21 cellular contexts compared by ENCODE assay signal in the genomic region with DNA sequence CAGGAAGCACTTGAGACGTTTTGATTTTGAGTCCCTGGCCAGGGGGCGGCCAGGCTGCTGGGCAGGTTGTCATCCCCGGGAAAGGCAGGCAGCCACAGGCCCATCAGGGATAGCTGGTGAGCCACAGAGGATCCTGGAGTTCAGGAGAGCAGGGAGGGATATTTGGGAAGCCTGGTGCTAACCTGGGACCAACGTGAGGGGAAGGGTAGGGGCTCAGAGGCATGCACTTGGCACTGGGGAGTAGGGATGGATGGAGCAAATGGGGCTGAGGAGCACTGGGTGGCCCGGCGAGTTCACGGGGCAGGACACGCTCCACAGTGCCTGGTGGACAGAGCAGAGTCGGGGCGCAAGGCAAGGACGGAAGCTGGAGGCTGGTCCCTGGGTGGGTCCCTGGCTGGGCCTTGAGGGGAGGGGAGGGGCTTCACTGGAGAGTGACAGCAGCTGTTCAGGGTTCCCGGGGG. TPM values are rescaled to one million over a fixed set of nuclear protein-coding genes. Genes with fewer than 3 reads are reported as not detected.
DNase-seq lines count a peak whose midpoint lies in the region; ATAC-seq and TF ChIP-seq lines count a peak whose summit lies in the region.
"Had no signal": no experiment of that assay in that cellular context is flagged by ENCODE, and none has a peak within 500 bp of the region (broad histone marks: within the 10 kb centered on the region; RNA-seq: fewer than 3 reads in every experiment).

No MANE protein-coding gene starts in this region.

- no peak for DNase-seq in activated naive CD4-positive, alpha-beta T cell treated with anti-CD3 and anti-CD28 coated beads, Interleukin-2, amount 50 U/mL, for 16 hours
- DNase-seq in Panc1 (ENCODE audit: low read depth, low spot score) = no peak
- peak; percentile 50 for DNase-seq in islet precursor cell
- DNase-seq in suprapubic skin (ENCODE audit: low spot score in 2 of 2) = peak; percentile 50 to 54
- no peak for DNase-seq in NCI-H82 (lab: John Stamatoyannopoulos, UW)
- no peak for DNase-seq in AG20443 (ENCODE audit: low spot score)
- DNase-seq: BE2C; DMS53; GDM1; GOT3; NCI-H1105; NCI-H146; NCI-H2029; NCI-H2227 treated with DMSO at 0.1 percent for 48 hours; NCI-H510A treated with DMSO at 0.1 percent for 48 hours; NCI-H748 treated with DMSO at 0.1 percent for 48 hours; NK-92 treated with Interleukin-12 subunit alpha and Interleukin-12 subunit beta, amount 100 ng/mL, for 24 hours had no signal

- intact Hi-C loops in Panc1 (cut with micrococcal nuclease; ENCODE audit: unreplicated experiment) = no loop called here

- H3K36me3 ChIP-seq in Panc1 (ENCODE audit: control insufficient read depth, insufficient read depth, low read length) (no peaks in the 10 kb centered on the region), suprapubic skin (peaks cover 25% of the 10 kb centered on the region)
- H3K36me3 ChIP-seq: BE2C, SJSA1 had no signal

- peak overlapping the region; percentile 35 for H3K27ac Mint-ChIP-seq in activated naive CD4-positive, alpha-beta T cell treated with anti-CD3 and anti-CD28 coated beads, Interleukin-2, amount 50 U/mL, for 24 hours
- H3K27ac Mint-ChIP-seq: IgD-negative memory B cell had no signal

- CTCF ChIA-PET in Panc1 (lab: Charles Lee) = no interaction called here

- H3K4me1 ChIP-seq in Panc1 (ENCODE audit: control insufficient read depth, insufficient read depth, low read length) (no peaks in the 10 kb centered on the region), suprapubic skin (no peaks in the 10 kb centered on the region)
- H3K4me1 ChIP-seq: A549, BE2C, SJSA1 had no signal

- no peaks in the 10 kb centered on the region for H3K27me3 ChIP-seq in Panc1 (ENCODE audit: control insufficient read depth, insufficient read depth, low read length)
- no peaks in the 10 kb centered on the region for H3K27me3 ChIP-seq in suprapubic skin
- H3K27me3 ChIP-seq: BE2C, SJSA1 had no signal

- no peaks in the 10 kb centered on the region for H3K4me1 Mint-ChIP-seq in activated naive CD4-positive, alpha-beta T cell treated with anti-CD3 and anti-CD28 coated beads, Interleukin-2, amount 50 U/mL, for 24 hours
- H3K4me1 Mint-ChIP-seq: IgD-negative memory B cell had no signal

- TF ChIP-seq CTCF in Panc1 (IDR thresholded peaks at IDR 0.05) = no peak
- TF ChIP-seq CTCF in suprapubic skin (IDR thresholded peaks at IDR 0.05) = no peak

- in situ Hi-C loops in Panc1 (cut with HindIII; ENCODE audit: low pct_unique_long_range_greater_than_20kb, low sequenced_read_pairs) = no loop called here

- no peak for TF ChIP-seq EP300 in suprapubic skin (IDR thresholded peaks at IDR 0.05)

- ATAC-seq in Panc1 = 0 out of 2 replicates have a peak, but pooled peaks have one; percentile 8

- no peaks in the 10 kb centered on the region for H3K27me3 Mint-ChIP-seq in activated naive CD4-positive, alpha-beta T cell treated with anti-CD3 and anti-CD28 coated beads, Interleukin-2, amount 50 U/mL, for 24 hours
- H3K27me3 Mint-ChIP-seq: IgD-negative memory B cell had no signal

- H3K27ac ChIP-seq in Panc1 (ENCODE audit: low read length) (no peak overlapping the region), suprapubic skin (no peak overlapping the region)
- H3K27ac ChIP-seq: A549, SJSA1 had no signal

- WGBS in suprapubic skin = 88% methylated on average over 10 of the region's 12 CpGs

- no peak for TF ChIP-seq POLR2A in suprapubic skin (IDR thresholded peaks at IDR 0.05)

- H3K4me3 ChIP-seq in Panc1 (ENCODE audit: low read depth in 2 of 2, low read length in 2 of 2) (no peak overlapping the region), suprapubic skin (no peak overlapping the region)
- H3K4me3 ChIP-seq: A549, SJSA1 had no signal

- no peak overlapping the region for H3K4me3 Mint-ChIP-seq in activated naive CD4-positive, alpha-beta T cell treated with anti-CD3 and anti-CD28 coated beads, Interleukin-2, amount 50 U/mL, for 24 hours
- H3K4me3 Mint-ChIP-seq: IgD-negative memory B cell had no signal

- H3K9me3 ChIP-seq in Panc1 (ENCODE audit: control insufficient read depth, insufficient read depth, low read depth, low read length) (no peaks in the 10 kb centered on the region), suprapubic skin (no peaks in the 10 kb centered on the region)
- H3K9me3 ChIP-seq: A549, BE2C, SJSA1 had no signal

- peaks cover 4% of the 10 kb centered on the region for H3K36me3 Mint-ChIP-seq in activated naive CD4-positive, alpha-beta T cell treated with anti-CD3 and anti-CD28 coated beads, Interleukin-2, amount 50 U/mL, for 24 hours

- no peaks in the 10 kb centered on the region for H3K9me3 Mint-ChIP-seq in activated naive CD4-positive, alpha-beta T cell treated with anti-CD3 and anti-CD28 coated beads, Interleukin-2, amount 50 U/mL, for 24 hours
- H3K9me3 Mint-ChIP-seq: IgD-negative memory B cell had no signal

- POLR2A ChIA-PET in Panc1 (lab: Charles Lee) = no interaction called here

- BruUV-seq in Panc1 (replicated peaks; lab: Mats Ljungman, UMichigan) = no TSS peak

RNA-seq across cellular contexts. Expression of a gene that starts 30.2 kb away (rescaled TPM):
- total RNA-seq in Panc1 (2021; ENCODE audit: unreplicated experiment) = 15.7 TPM
- 15.9 TPM for polyA plus RNA-seq in Panc1 (2012; ENCODE audit: insufficient read length)
- total RNA-seq in suprapubic skin = 10 to 100 TPM in 1 of 4 donors, 1 to 10 TPM in 3; 6.6 to 13.1 (median 7.1) TPM

RNA-seq across cellular contexts. Expression of a gene that starts 34.8 kb away (rescaled TPM):
- total RNA-seq in Panc1 (2021; ENCODE audit: unreplicated experiment) (51.6 TPM), suprapubic skin (10 to 100 TPM; 15.2 to 19.4 (median 18.3) TPM)
- 56.2 TPM for polyA plus RNA-seq in Panc1 (2012; ENCODE audit: insufficient read length)

RNA-seq across cellular contexts. Expression of a gene that starts 54.4 kb away (rescaled TPM):
- total RNA-seq in Panc1 (2021; ENCODE audit: unreplicated experiment) (53.7 TPM), suprapubic skin (1 to 10 TPM; 1.3 to 5.6 (median 4.7) TPM)
- polyA plus RNA-seq in Panc1 (2012; ENCODE audit: insufficient read length) = 74.8 TPM

Comparison
In these comparisons a context has a peak if more than half of its experiments do, and no peak if none do; other contexts are left out.
1. DNase-seq: peak in islet precursor cell (single experiment) and suprapubic skin (2 of 2); none in activated naive CD4-positive, alpha-beta T cell treated with anti-CD3 and anti-CD28 coated beads, Interleukin-2, amount 50 U/mL, for 16 hours (single experiment), Panc1 (single experiment), NCI-H82 (single experiment) and AG20443 (single experiment).